ENCODE assay signal across 8 cellular contexts in the genomic region with DNA sequence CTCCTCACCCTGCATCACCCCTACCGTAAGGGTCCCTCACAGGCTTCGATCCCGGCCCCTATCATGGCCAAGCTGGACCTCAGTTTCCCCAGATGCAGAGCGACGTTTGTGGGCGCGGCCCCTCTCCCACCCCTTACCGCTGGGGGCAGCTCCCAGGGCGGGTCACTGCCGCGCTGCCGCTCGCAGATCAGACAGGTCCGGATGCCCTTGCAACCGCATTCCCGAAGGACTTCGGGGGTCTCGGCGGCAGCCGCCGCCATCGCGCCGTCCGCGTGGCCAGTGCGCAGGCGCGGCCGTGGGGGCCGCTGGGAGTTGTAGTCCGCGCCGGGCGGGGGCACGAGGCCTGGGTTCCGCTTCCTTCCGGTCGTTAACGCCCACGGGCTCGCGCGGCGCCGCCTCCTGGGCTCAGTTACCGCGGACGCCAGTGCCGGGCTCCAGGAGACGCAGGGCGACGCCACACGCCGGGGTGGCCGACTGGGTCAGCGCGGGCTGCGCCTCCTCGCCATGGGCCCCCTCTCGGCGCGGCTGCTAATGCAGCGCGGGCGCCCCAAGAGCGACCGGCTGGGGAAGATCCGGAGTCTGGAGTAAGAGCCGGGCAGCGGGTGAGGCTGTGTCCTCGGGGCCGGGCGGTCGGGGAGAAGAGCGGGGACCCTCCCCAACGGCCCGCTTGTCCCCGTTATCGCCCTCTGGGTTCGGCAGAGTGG.
DNase-seq lines count a peak whose midpoint lies in the region; ATAC-seq lines count a peak whose summit lies in the region.

A gene with protein sequence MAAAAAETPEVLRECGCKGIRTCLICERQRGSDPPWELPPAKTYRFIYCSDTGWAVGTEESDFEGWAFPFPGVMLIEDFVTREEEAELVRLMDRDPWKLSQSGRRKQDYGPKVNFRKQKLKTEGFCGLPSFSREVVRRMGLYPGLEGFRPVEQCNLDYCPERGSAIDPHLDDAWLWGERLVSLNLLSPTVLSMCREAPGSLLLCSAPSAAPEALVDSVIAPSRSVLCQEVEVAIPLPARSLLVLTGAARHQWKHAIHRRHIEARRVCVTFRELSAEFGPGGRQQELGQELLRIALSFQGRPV (minus strand): TSS at position 287 of the 704 bp plus-strand sequence. CDS start 27 bp downstream, at position 260.
A gene (plus strand): TSS at position 408 of the 704 bp plus-strand sequence. CDS start 97 bp downstream, at position 505.

- peaks cover 16% of the 10 kb centered on the region for H3K4me1 Mint-ChIP-seq in memory B cell

- H3K36me3 Mint-ChIP-seq in memory B cell = peaks cover 5% of the 10 kb centered on the region

- H3K27me3 Mint-ChIP-seq in memory B cell = no peaks in the 10 kb centered on the region

- peak within 1 kb of the TSS; percentile 74 for H3K4me3 Mint-ChIP-seq in memory B cell

- H3K9me3 Mint-ChIP-seq in memory B cell = no peaks in the 10 kb centered on the region

- ATAC-seq in GM19467 (IDR thresholded peaks at IDR 0.05; ENCODE audit: unreplicated experiment) (peak; percentile 84), memory B cell (ENCODE audit: low read depth) (peak; percentile 97)

- H3K27ac Mint-ChIP-seq in memory B cell = peak within 1 kb of the TSS; percentile 19

- DNase-seq in CMK (ENCODE audit: low read depth) (peak; percentile 90), HS-27A (ENCODE audit: low read depth) (peak; percentile 60), NK-92 (lab: John Stamatoyannopoulos, UW; ENCODE audit: unreplicated experiment) (peak; percentile 40), memory B cell (ENCODE audit: low spot score in 2 of 2) (peak; percentile 88 to 95)
- DNase-seq in activated CD8-positive, alpha-beta memory T cell treated with anti-CD3 and anti-CD28 coated beads for 1 hour (ENCODE audit: extremely low read depth in 1 of 2, low read depth in 1 of 2) = peak; percentile 82 to 91
- peak; percentile 89 for DNase-seq in effector CD8-positive, alpha-beta T cell (lab: John Stamatoyannopoulos, UW)
- peak; percentile 88 for DNase-seq in stimulated activated CD8-positive, alpha-beta memory T cell treated with anti-CD3 and anti-CD28 coated beads, Interleukin-12 subunit alpha, Interleukin-12 subunit beta, amount 100 ng/mL, for 1 hour (ENCODE audit: low read depth)

Comparison
In these comparisons a context has a peak if more than half of its experiments do, and no peak if none do; other contexts are left out.
1. Peak in every context shown above with its lines: DNase-seq and ATAC-seq.
2. DNase-seq: peak in every context shown above with its lines; median percentile 92 in memory B cell; 90 in CMK; 89 in effector CD8-positive, alpha-beta T cell; 88 in stimulated activated CD8-positive, alpha-beta memory T cell treated with anti-CD3 and anti-CD28 coated beads, Interleukin-12 subunit alpha, Interleukin-12 subunit beta, amount 100 ng/mL, for 1 hour; 86 in activated CD8-positive, alpha-beta memory T cell treated with anti-CD3 and anti-CD28 coated beads for 1 hour; 60 in HS-27A; 40 in NK-92.